In the genomic region with DNA sequence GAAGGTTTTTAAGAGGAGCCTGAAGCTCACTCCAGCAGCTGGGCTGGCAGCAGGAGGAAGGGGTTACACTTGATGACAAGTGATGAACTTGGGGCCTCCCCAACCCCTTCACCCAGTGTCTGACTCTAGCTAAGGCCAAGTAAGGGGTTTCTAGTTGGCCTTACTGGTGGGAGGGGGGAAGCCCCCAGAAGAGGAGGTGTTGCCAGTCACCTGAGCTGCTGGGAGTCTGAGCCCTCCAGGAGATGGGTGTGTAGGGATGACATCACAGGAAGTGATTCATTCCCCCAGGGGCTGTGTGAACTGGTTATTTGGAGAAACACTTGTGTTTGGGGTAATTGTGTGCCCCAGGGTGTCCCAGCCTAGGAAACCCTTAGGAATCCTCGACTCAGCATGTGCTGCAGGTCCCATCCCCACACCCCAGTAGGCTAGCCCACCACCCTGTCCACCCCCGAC, we compare ENCODE assay signal across 8 cellular contexts. TPM values are rescaled to one million over a fixed set of nuclear protein-coding genes. Genes with fewer than 3 reads are reported as not detected.
DNase-seq lines count a peak whose midpoint lies in the region; ATAC-seq, FAIRE-seq and TF ChIP-seq lines count a peak whose summit lies in the region.

No MANE protein-coding gene starts in this region.

- no peak overlapping the region for H3K4me3 Mint-ChIP-seq in CD8-positive, alpha-beta T cell
- H3K4me3 Mint-ChIP-seq in activated naive CD8-positive, alpha-beta T cell treated with anti-CD3 and anti-CD28 coated beads, Interleukin-2, amount 50 U/mL, for 24 hours, result no peak overlapping the region

- intact Hi-C loops in CD8-positive, alpha-beta T cell (cut with DNase I, micrococcal nuclease), result loop anchor here in 1 of 2 experiments (1.0 to 10.0 kb wide), 2 partner anchors 25 to 1843 kb away; no protein-coding TSS in a partner anchor

- H3K4me1 Mint-ChIP-seq in CD8-positive, alpha-beta T cell (ENCODE audit: low read depth), result peaks cover 39% of the 10 kb centered on the region
- H3K4me1 Mint-ChIP-seq in activated naive CD8-positive, alpha-beta T cell treated with anti-CD3 and anti-CD28 coated beads, Interleukin-2, amount 50 U/mL, for 24 hours, result peaks cover 38% of the 10 kb centered on the region

- H4K20me1 ChIP-seq in osteoblast (ENCODE audit: insufficient read depth, low read length), result no peaks in the 10 kb centered on the region

- H3K4me2 ChIP-seq in osteoblast (ENCODE audit: insufficient read depth, low read length), result no peak overlapping the region

- peak in 6 of 7 experiments; percentile 6 to 61 (median 28) for DNase-seq in CD8-positive, alpha-beta T cell
- peak; percentile 75 for DNase-seq in H54 (ENCODE audit: insufficient read length, low spot score)
- DNase-seq in RCC 7860 (ENCODE audit: low spot score), result peak; percentile 59
- peak; percentile 72 for DNase-seq in activated naive CD8-positive, alpha-beta T cell treated with anti-CD3 and anti-CD28 coated beads, Interleukin-2, amount 50 U/mL, for 24 hours
- peak; percentile 93 for DNase-seq in osteoblast (ENCODE audit: insufficient read length, low spot score, missing footprints)
- DNase-seq in putamen (ENCODE audit: low spot score), result no peak

- no peak overlapping the region for H3K27ac ChIP-seq in CD8-positive, alpha-beta T cell (ENCODE audit: low read depth, low read length)
- no peak overlapping the region for H3K27ac ChIP-seq in osteoblast (ENCODE audit: low read depth, low read length)

- no peaks in the 10 kb centered on the region for H3K36me3 Mint-ChIP-seq in CD8-positive, alpha-beta T cell
- H3K36me3 Mint-ChIP-seq in activated naive CD8-positive, alpha-beta T cell treated with anti-CD3 and anti-CD28 coated beads, Interleukin-2, amount 50 U/mL, for 24 hours (ENCODE audit: low read depth), result no peaks in the 10 kb centered on the region

- no peaks in the 10 kb centered on the region for H3K9me3 ChIP-seq in CD8-positive, alpha-beta T cell (ENCODE audit: low read length)
- H3K9me3 ChIP-seq in osteoblast (ENCODE audit: low read depth, low read length), result no peaks in the 10 kb centered on the region

- peaks cover 54% of the 10 kb centered on the region for H3K27me3 Mint-ChIP-seq in CD8-positive, alpha-beta T cell (ENCODE audit: low read depth)
- H3K27me3 Mint-ChIP-seq in activated naive CD8-positive, alpha-beta T cell treated with anti-CD3 and anti-CD28 coated beads, Interleukin-2, amount 50 U/mL, for 24 hours, result peaks cover 64% of the 10 kb centered on the region

- peaks cover 7% of the 10 kb centered on the region for H3K27me3 ChIP-seq in CD8-positive, alpha-beta T cell (ENCODE audit: insufficient read depth, low read length)
- no peaks in the 10 kb centered on the region for H3K27me3 ChIP-seq in osteoblast (ENCODE audit: insufficient read depth, low read length)

- TF ChIP-seq CTCF in CD8-positive, alpha-beta T cell (IDR thresholded peaks at IDR 0.05), result no peak
- no peak for TF ChIP-seq CTCF in osteoblast (IDR thresholded peaks at IDR 0.05; ENCODE audit: extremely low read depth, low read depth, low read length)

- H3K9me3 Mint-ChIP-seq in CD8-positive, alpha-beta T cell, result no peaks in the 10 kb centered on the region
- no peaks in the 10 kb centered on the region for H3K9me3 Mint-ChIP-seq in activated naive CD8-positive, alpha-beta T cell treated with anti-CD3 and anti-CD28 coated beads, Interleukin-2, amount 50 U/mL, for 24 hours

- no peaks in the 10 kb centered on the region for H3K36me3 ChIP-seq in CD8-positive, alpha-beta T cell (ENCODE audit: insufficient read depth, low read length)
- H3K36me3 ChIP-seq in osteoblast (ENCODE audit: insufficient read depth, low read length), result no peaks in the 10 kb centered on the region

- ATAC-seq in CD8-positive, alpha-beta T cell, result peak; percentile 74
- peak; percentile 96 for ATAC-seq in activated naive CD8-positive, alpha-beta T cell treated with anti-CD3 and anti-CD28 coated beads, Interleukin-2, amount 50 U/mL, for 24 hours
- ATAC-seq in HG02884 (IDR thresholded peaks at IDR 0.05; ENCODE audit: unreplicated experiment), result no peak
- no peak for ATAC-seq in HG02759 (IDR thresholded peaks at IDR 0.05; ENCODE audit: unreplicated experiment)

- no peak overlapping the region for H3K27ac Mint-ChIP-seq in CD8-positive, alpha-beta T cell
- no peak overlapping the region for H3K27ac Mint-ChIP-seq in activated naive CD8-positive, alpha-beta T cell treated with anti-CD3 and anti-CD28 coated beads, Interleukin-2, amount 50 U/mL, for 24 hours

- no peak overlapping the region for H2AFZ ChIP-seq in osteoblast (ENCODE audit: low read length)

- peaks cover 27% of the 10 kb centered on the region for H3K4me1 ChIP-seq in CD8-positive, alpha-beta T cell (ENCODE audit: insufficient read depth, low read length)
- peaks cover 22% of the 10 kb centered on the region for H3K4me1 ChIP-seq in osteoblast (ENCODE audit: insufficient read depth, low read length)

- CTCF ChIA-PET in CD8-positive, alpha-beta T cell (lab: Charles Lee), result interaction anchor here (1.1 to 2.2 kb wide), 2 partner anchors 29 to 82 kb away, joined by 3 to 9 read pairs; no protein-coding TSS in a partner anchor

- H3K4me3 ChIP-seq in CD8-positive, alpha-beta T cell (ENCODE audit: low read depth, low read length), result no peak overlapping the region
- H3K4me3 ChIP-seq in osteoblast (ENCODE audit: insufficient read depth, low read length), result no peak overlapping the region

- no peak for TF ChIP-seq POLR2A in H54 (IDR thresholded peaks at IDR 0.05; ENCODE audit: low read depth, low read length)

- FAIRE-seq in H54 (lab: Jason Lieb, UNC) (no peak), RCC 7860 (lab: Jason Lieb, UNC) (no peak)

- no peaks in the 10 kb centered on the region for H3K79me2 ChIP-seq in osteoblast (ENCODE audit: insufficient read depth, low read length)

- POLR2A ChIA-PET in CD8-positive, alpha-beta T cell (lab: Charles Lee), result no interaction called here

RNA-seq across cellular contexts. Expression of gene PADI1, which starts 3.1 kb away (rescaled TPM):
- not detected for total RNA-seq in CD8-positive, alpha-beta T cell
- total RNA-seq in osteoblast, result under 0.01 TPM in 2 replicates

RNA-seq across cellular contexts. Expression of gene PADI3, which starts 40.9 kb away (rescaled TPM):
- total RNA-seq in CD8-positive, alpha-beta T cell, result not detected
- not detected in 2 replicates for total RNA-seq in osteoblast

Comparison
In these comparisons a context has a peak if more than half of its experiments do, and no peak if none do; other contexts are left out.
1. ATAC-seq: peak in CD8-positive, alpha-beta T cell (single experiment) and activated naive CD8-positive, alpha-beta T cell treated with anti-CD3 and anti-CD28 coated beads, Interleukin-2, amount 50 U/mL, for 24 hours (single experiment); none in HG02884 (single experiment) and HG02759 (single experiment).